In genomic region chr5:82178378-82178777, GRCh38 we compare ENCODE assay signal across 21 cellular contexts.
"Had no signal": no experiment of that assay in that cellular context is flagged by ENCODE, and none has a peak within 500 bp of the region (broad histone marks: within the 10 kb centered on the region; RNA-seq: fewer than 3 reads in every experiment).

No MANE protein-coding gene starts in this region.

- H3K27ac ChIP-seq: SJSA1, SK-N-MC had no signal

- H3K27ac Mint-ChIP-seq: IgD-negative memory B cell had no signal

- H3K27me3 Mint-ChIP-seq: IgD-negative memory B cell had no signal

- H3K4me3 ChIP-seq: MG63, SJSA1, SK-N-MC had no signal

- H3K4me1 ChIP-seq: SJSA1 had no signal

- ATAC-seq: Right ventricle myocardium inferior had no signal

- H3K27me3 ChIP-seq: MG63, SJSA1 had no signal

- H3K9me3 ChIP-seq: MG63, SJSA1 had no signal

- H3K4me3 Mint-ChIP-seq: IgD-negative memory B cell had no signal

- H3K9me3 Mint-ChIP-seq: IgD-negative memory B cell had no signal

- DNase-seq: Karpas-422, KG1, MG63, NCI-H1092, NCI-H1105 treated with DMSO at 0.1 percent for 48 hours, NCI-H1417 treated with DMSO at 0.1 percent for 48 hours, NCI-H146, NCI-H1694 treated with DMSO at 0.1 percent for 48 hours, NCI-H1930, NCI-H2081, NCI-H2107, NCI-H345, NCI-H524, NCI-H526 treated with DMSO at 0.1 percent for 48 hours, NCI-H748 treated with DMSO at 0.1 percent for 48 hours, SIG-M5, T-helper 2 cell had no signal

- H3K36me3 ChIP-seq: MG63, SJSA1 had no signal
